In the genomic region with DNA sequence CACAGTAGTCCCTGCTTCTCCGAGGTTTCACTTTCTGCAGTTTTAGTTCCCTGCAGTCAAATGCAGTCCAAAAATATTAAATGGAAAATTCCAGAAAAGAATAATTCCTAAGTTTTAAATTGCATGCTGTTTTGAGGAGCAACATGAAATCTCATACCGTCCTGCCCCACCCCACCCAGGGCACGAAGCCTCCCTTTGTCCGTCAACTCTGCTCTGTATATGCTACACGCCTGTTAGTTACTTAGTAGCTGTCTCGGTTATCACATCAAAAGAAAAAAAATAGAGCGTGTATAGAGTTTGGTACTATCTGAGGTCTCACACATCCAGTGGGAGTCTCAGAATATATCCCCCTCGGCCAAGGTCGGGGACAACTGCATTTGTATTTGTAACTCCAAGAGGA, we compare ENCODE assay signal across 1 cellular context.
TF ChIP-seq lines count a peak whose summit lies in the region.

No MANE protein-coding gene starts in this region.

TF ChIP-seq in H1, 55 proteins besides CTCF, POLR2A, EP300 and RAD21 (continued from another document):
- TF ChIP-seq ZNF274 (IDR thresholded peaks at IDR 0.05; ENCODE audit: borderline replicate concordance, extremely low read depth, low read length): no peak
- no peak for TF ChIP-seq TAF1 (IDR thresholded peaks at IDR 0.05; ENCODE audit: low read depth, low read length)
- no peak for TF ChIP-seq HDAC2 (IDR thresholded peaks at IDR 0.05; ENCODE audit: borderline replicate concordance in 1 of 2, low read depth in 2 of 2, low read length in 2 of 2)
- no peak for TF ChIP-seq TCF12 (IDR thresholded peaks at IDR 0.05; ENCODE audit: low read depth, low read length)
- TF ChIP-seq, protein P1, sequence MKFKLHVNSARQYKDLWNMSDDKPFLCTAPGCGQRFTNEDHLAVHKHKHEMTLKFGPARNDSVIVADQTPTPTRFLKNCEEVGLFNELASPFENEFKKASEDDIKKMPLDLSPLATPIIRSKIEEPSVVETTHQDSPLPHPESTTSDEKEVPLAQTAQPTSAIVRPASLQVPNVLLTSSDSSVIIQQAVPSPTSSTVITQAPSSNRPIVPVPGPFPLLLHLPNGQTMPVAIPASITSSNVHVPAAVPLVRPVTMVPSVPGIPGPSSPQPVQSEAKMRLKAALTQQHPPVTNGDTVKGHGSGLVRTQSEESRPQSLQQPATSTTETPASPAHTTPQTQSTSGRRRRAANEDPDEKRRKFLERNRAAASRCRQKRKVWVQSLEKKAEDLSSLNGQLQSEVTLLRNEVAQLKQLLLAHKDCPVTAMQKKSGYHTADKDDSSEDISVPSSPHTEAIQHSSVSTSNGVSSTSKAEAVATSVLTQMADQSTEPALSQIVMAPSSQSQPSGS (IDR thresholded peaks at IDR 0.05; ENCODE audit: low read length): no peak
- no peak for TF ChIP-seq HDAC6 (IDR thresholded peaks at IDR 0.05; ENCODE audit: low read depth, low read length)
- TF ChIP-seq BCL11A (IDR thresholded peaks at IDR 0.05; ENCODE audit: low read depth in 2 of 2, low read length in 2 of 2): no peak
- no peak for TF ChIP-seq GTF2F1 (IDR thresholded peaks at IDR 0.05; ENCODE audit: borderline replicate concordance, low read depth, low read length)
